Comparison of ENCODE assay signal across 28 cellular contexts in genomic region chr4:82975792-82976191, GRCh38. TPM values are rescaled to one million over a fixed set of nuclear protein-coding genes. Genes with fewer than 3 reads are reported as not detected.
DNase-seq lines count a peak whose midpoint lies in the region; ATAC-seq and TF ChIP-seq lines count a peak whose summit lies in the region.
"Had no signal": no experiment of that assay in that cellular context is flagged by ENCODE, and none has a peak within 500 bp of the region (broad histone marks: within the 10 kb centered on the region; RNA-seq: fewer than 3 reads in every experiment).

No MANE protein-coding gene starts in this region.

- no peak for TF ChIP-seq POLR2A in upper lobe of left lung (IDR thresholded peaks at IDR 0.05)

- ATAC-seq in upper lobe of left lung (ENCODE audit: low FRiP score in 2 of 2) = no peak
- no peak for ATAC-seq in HG02938 (IDR thresholded peaks at IDR 0.05; ENCODE audit: unreplicated experiment)
- ATAC-seq: left colon; mucosa of descending colon; natural killer cell treated with Interleukin-12 subunit alpha and Interleukin-12 subunit beta and Interleukin-15 and Interleukin-18, amount 100 ng/mL, for 72 hours; Panc1 had no signal

- TF ChIP-seq EP300 in upper lobe of left lung (IDR thresholded peaks at IDR 0.05) = no peak

- H3K9me3 ChIP-seq in osteoblast (ENCODE audit: low read depth, low read length) (no peaks in the 10 kb centered on the region), upper lobe of left lung (no peaks in the 10 kb centered on the region), SJCRH30 (replicated peaks) (no peaks in the 10 kb centered on the region)
- H3K9me3 ChIP-seq: mucosa of descending colon, sigmoid colon, tibial nerve had no signal

- H3K4me3 ChIP-seq in brain microvascular endothelial cell (ENCODE audit: low read depth, low read length) = no peak overlapping the region
- H3K4me3 ChIP-seq in osteoblast (ENCODE audit: insufficient read depth, low read length) = no peak overlapping the region
- H3K4me3 ChIP-seq in upper lobe of left lung = no peak overlapping the region
- H3K4me3 ChIP-seq in SJCRH30 = no peak overlapping the region
- H3K4me3 ChIP-seq: mucosa of descending colon, sigmoid colon, tibial nerve had no signal

- H3K36me3 ChIP-seq in brain microvascular endothelial cell (replicated peaks) (no peaks in the 10 kb centered on the region), osteoblast (ENCODE audit: insufficient read depth, low read length) (peaks cover 2% of the 10 kb centered on the region), upper lobe of left lung (peaks cover 0 to 16% (median 5%) of the 10 kb centered on the region in 4 donors), SJCRH30 (peaks cover 28% of the 10 kb centered on the region)

- no peaks in the 10 kb centered on the region for H3K79me2 ChIP-seq in osteoblast (ENCODE audit: insufficient read depth, low read length)

- H3K4me2 ChIP-seq in osteoblast (ENCODE audit: insufficient read depth, low read length) = no peak overlapping the region

- H3K27me3 ChIP-seq in brain microvascular endothelial cell (replicated peaks) = no peaks in the 10 kb centered on the region
- H3K27me3 ChIP-seq in osteoblast (ENCODE audit: insufficient read depth, low read length) = no peaks in the 10 kb centered on the region
- no peaks in the 10 kb centered on the region for H3K27me3 ChIP-seq in upper lobe of left lung
- no peaks in the 10 kb centered on the region for H3K27me3 ChIP-seq in SJCRH30
- H3K27me3 ChIP-seq: sigmoid colon, tibial nerve had no signal

- peak; percentile 63 for DNase-seq in ELR (ENCODE audit: low read depth)
- DNase-seq in M059J (ENCODE audit: low read depth) = peak; percentile 11
- peak; percentile 40 for DNase-seq in brain microvascular endothelial cell
- DNase-seq in osteoblast (ENCODE audit: insufficient read length, low spot score, missing footprints) = peak; percentile 42
- no peak for DNase-seq in upper lobe of left lung
- DNase-seq in SJCRH30 = no peak
- DNase-seq: activated CD4-positive, alpha-beta T cell treated with anti-CD3 and anti-CD28 coated beads, Interleukin-2, amount 10 ng/mL, durations not matched to agents 7 days and 5 days; activated gamma-delta T cell; activated naive CD8-positive, alpha-beta T cell treated with anti-CD3 and anti-CD28 coated beads, Interleukin-2, amount 10 ng/mL, durations not matched to agents 7 days and 5 days; activated T-cell treated with anti-CD3 and anti-CD28 coated beads, Interleukin-2, amount 50 U/mL, for 24 hours; Calu3; CD4-positive, CD25-positive, alpha-beta regulatory T cell; DND-41; immature natural killer cell; left colon; mucosa of descending colon; NCI-H1436 treated with DMSO at 0.1 percent for 48 hours; NCI-H2081 treated with DMSO at 0.1 percent for 48 hours; NCI-H2227 treated with DMSO at 0.1 percent for 48 hours; occipital lobe; SHP77 treated with DMSO at 0.1 percent for 48 hours; sigmoid colon; stimulated activated CD4-positive, alpha-beta T cell treated with anti-CD3 and anti-CD28 coated beads, Interleukin-4, amount 100 ng/mL, for 4 hours; SW 1271 had no signal

- WGBS in upper lobe of left lung, 2 donors = 94 to 98% methylated on average over 2 of the region's 2 CpGs

- TF ChIP-seq CTCF in brain microvascular endothelial cell (IDR thresholded peaks at IDR 0.05; ENCODE audit: low read depth, low read length, missing control alignments) (no peak), osteoblast (IDR thresholded peaks at IDR 0.05; ENCODE audit: extremely low read depth, low read depth, low read length) (no peak), upper lobe of left lung (IDR thresholded peaks at IDR 0.05) (no peak)

- H3K27ac ChIP-seq in brain microvascular endothelial cell (no peak overlapping the region), osteoblast (ENCODE audit: low read depth, low read length) (no peak overlapping the region), upper lobe of left lung (no peak overlapping the region), SJCRH30 (no peak overlapping the region)
- H3K27ac ChIP-seq: sigmoid colon, tibial nerve had no signal

- H3K4me1 ChIP-seq in osteoblast (ENCODE audit: insufficient read depth, low read length) (peaks cover 6% of the 10 kb centered on the region), upper lobe of left lung (no peaks in the 10 kb centered on the region), SJCRH30 (no peaks in the 10 kb centered on the region)
- H3K4me1 ChIP-seq: sigmoid colon, tibial nerve had no signal

- no peaks in the 10 kb centered on the region for H4K20me1 ChIP-seq in osteoblast (ENCODE audit: insufficient read depth, low read length)

- no peak overlapping the region for H2AFZ ChIP-seq in osteoblast (ENCODE audit: low read length)

- in situ Hi-C loops in brain microvascular endothelial cell (cut with HindIII; ENCODE audit: low pct_ligation_motif_present, low sequenced_read_pairs) = no loop called here

RNA-seq across cellular contexts. Expression of gene LIN54, which starts 34.8 kb away (rescaled TPM):
- total RNA-seq in M059J (2014; rRNA removed; shearing (Covaris generic)) = 15.6 and 21.4 TPM in 2 replicates
- total RNA-seq in osteoblast = 14.8 and 17.7 TPM in 2 replicates
- 10 to 100 TPM in 2 of 6 donors, 1 to 10 TPM in 4; 4.2 to 11.7 (median 9.5) TPM for total RNA-seq in upper lobe of left lung
- 36.5 and 40.8 TPM in 2 replicates for total RNA-seq in SJCRH30 (2014; rRNA removed; shearing (Covaris generic))

RNA-seq across cellular contexts. Expression of gene COPS4, which starts 59.2 kb away (rescaled TPM):
- total RNA-seq in M059J (2014; rRNA removed; shearing (Covaris generic)) = 84.6 and 85.8 TPM in 2 replicates
- 79.3 TPM in 2 replicates for total RNA-seq in osteoblast
- 10 to 100 TPM in 5 of 6 donors, 1 to 10 TPM in 1; 9.4 to 50.9 (median 33.3) TPM for total RNA-seq in upper lobe of left lung
- total RNA-seq in SJCRH30 (2014; rRNA removed; shearing (Covaris generic)) = 109 and 125 TPM in 2 replicates

Comparison
In these comparisons a context has a peak if more than half of its experiments do, and no peak if none do; other contexts are left out.
1. DNase-seq: peak in ELR (single experiment), M059J (single experiment), brain microvascular endothelial cell (single experiment) and osteoblast (single experiment); none in upper lobe of left lung (0 of 2) and SJCRH30 (0 of 2).